8 cellular contexts compared by ENCODE assay signal in genomic region chrX:67543818-67544217, GRCh38. TPM values are rescaled to one million over a fixed set of nuclear protein-coding genes. Genes with fewer than 3 reads are reported as not detected.
DNase-seq lines count a peak whose midpoint lies in the region; ATAC-seq, FAIRE-seq and TF ChIP-seq lines count a peak whose summit lies in the region.

Gene AR (plus strand): TSS chrX:67544021. CDS start chrX:67545147, 1,126 bp downstream.

- peak within 1 kb of the TSS; percentile 48 for H2AFZ ChIP-seq in endothelial cell of umbilical vein (ENCODE audit: low read depth, low read length)

- peak within 1 kb of the TSS; percentile 44 for H3K9ac ChIP-seq in endothelial cell of umbilical vein (replicated peaks; ENCODE audit: extremely low read depth, insufficient read depth, low read length)

- peak within 1 kb of the TSS; percentile 86 for H3K4me2 ChIP-seq in endothelial cell of umbilical vein (ENCODE audit: insufficient read depth, low read length)

- TF ChIP-seq POLR2A in endothelial cell of umbilical vein (IDR thresholded peaks at IDR 0.05; ENCODE audit: low read depth, low read length): no peak

- H3K27me3 Mint-ChIP-seq in activated CD8-positive, alpha-beta T cell treated with anti-CD3 and anti-CD28 coated beads for 36 hours: peaks cover 26% of the 10 kb centered on the region

- ATAC-seq in aorta (ENCODE audit: low FRiP score): peak; percentile 83
- ATAC-seq in activated CD8-positive, alpha-beta T cell treated with anti-CD3 and anti-CD28 coated beads for 36 hours: no peak

- DNase-seq in A172 (ENCODE audit: low spot score): peak; percentile 57
- DNase-seq in LHCN-M2 (ENCODE audit: low read depth): peak; percentile 81
- peak; percentile 72 for DNase-seq in endothelial cell of umbilical vein (ENCODE audit: low read depth, low spot score)
- peak; percentile 84 to 90 for DNase-seq in aorta
- DNase-seq in NCI-H2227 (lab: John Stamatoyannopoulos, UW; ENCODE audit: unreplicated experiment): no peak
- DNase-seq in activated CD8-positive, alpha-beta T cell treated with anti-CD3 and anti-CD28 coated beads for 36 hours: no peak
- no peak for DNase-seq in occipital lobe (lab: John Stamatoyannopoulos, UW)

- dilution Hi-C loops in endothelial cell of umbilical vein (cut with MboI; ENCODE audit: extremely low pct_ligation_motif_present, low sequenced_read_pairs): no loop called here

- CTCF ChIA-PET in endothelial cell of umbilical vein (lab: Charles Lee): no interaction called here
- CTCF ChIA-PET in activated CD8-positive, alpha-beta T cell treated with anti-CD3 and anti-CD28 coated beads for 36 hours (lab: Charles Lee): no interaction called here

- peak; percentile 82 for FAIRE-seq in endothelial cell of umbilical vein (lab: Jason Lieb, UNC)

- H3K9me3 ChIP-seq in endothelial cell of umbilical vein (replicated peaks; ENCODE audit: control insufficient read depth, insufficient read depth, low read length) (no peaks in the 10 kb centered on the region), mesodermal cell (ENCODE audit: control insufficient read depth, low read length) (no peaks in the 10 kb centered on the region), aorta (ENCODE audit: control insufficient read depth, low read length) (no peaks in the 10 kb centered on the region)

- WGBS in mesodermal cell (ENCODE audit: insufficient coverage in 2 of 2), 2 experiments: 0% methylated on average over 16 of the region's 30 CpGs; no CpG with 5 or more reads in 1 of the 2 experiments
- WGBS in aorta, 2 donors: 0 to 33% methylated on average over 29 to 30 of the region's 30 CpGs

- no peak within 1 kb of the TSS for H3K27ac Mint-ChIP-seq in activated CD8-positive, alpha-beta T cell treated with anti-CD3 and anti-CD28 coated beads for 36 hours

- peaks cover 13% of the 10 kb centered on the region for H3K4me1 ChIP-seq in endothelial cell of umbilical vein (ENCODE audit: control insufficient read depth, extremely low read depth, insufficient read depth, low read length)
- no peaks in the 10 kb centered on the region for H3K4me1 ChIP-seq in mesodermal cell (ENCODE audit: control insufficient read depth, insufficient read depth, low read length, poor library complexity, severe bottlenecking)
- H3K4me1 ChIP-seq in aorta (ENCODE audit: control insufficient read depth in 1 of 2, insufficient read depth in 2 of 2, low read length in 2 of 2): no peaks in the 10 kb centered on the region

- H3K4me1 Mint-ChIP-seq in activated CD8-positive, alpha-beta T cell treated with anti-CD3 and anti-CD28 coated beads for 36 hours (ENCODE audit: low read depth): peaks cover 5% of the 10 kb centered on the region

- no peaks in the 10 kb centered on the region for H3K9me3 Mint-ChIP-seq in activated CD8-positive, alpha-beta T cell treated with anti-CD3 and anti-CD28 coated beads for 36 hours

- POLR2A ChIA-PET in endothelial cell of umbilical vein (lab: Charles Lee): interaction anchor here (0.6 kb wide), 1 partner anchor 182 kb away, joined by 3 read pairs; no protein-coding TSS in a partner anchor
- POLR2A ChIA-PET in activated CD8-positive, alpha-beta T cell treated with anti-CD3 and anti-CD28 coated beads for 36 hours (lab: Charles Lee): no interaction called here

- no peaks in the 10 kb centered on the region for H3K36me3 Mint-ChIP-seq in activated CD8-positive, alpha-beta T cell treated with anti-CD3 and anti-CD28 coated beads for 36 hours (ENCODE audit: low read depth)

- no peak for TF ChIP-seq CTCF in endothelial cell of umbilical vein (IDR thresholded peaks at IDR 0.05; ENCODE audit: extremely low read depth in 1 of 2, insufficient read depth in 1 of 2, low read depth in 1 of 2, low read length in 2 of 2)
- no peak for TF ChIP-seq CTCF in activated CD8-positive, alpha-beta T cell treated with anti-CD3 and anti-CD28 coated beads for 36 hours (IDR thresholded peaks at IDR 0.05)

- H3K4me3 ChIP-seq in endothelial cell of umbilical vein (replicated peaks in 1 of 3; ENCODE audit: insufficient read depth in 1 of 3, low read depth in 1 of 3, low read length in 3 of 3) (peak within 1 kb of the TSS; percentile 26 to 72 (median 61)), mesodermal cell (ENCODE audit: extremely low read depth, insufficient read depth, low read length, poor library complexity, severe bottlenecking) (peak within 1 kb of the TSS; percentile 42), aorta (ENCODE audit: low read length in 2 of 2) (peak within 1 kb of the TSS; percentile 52 to 68)

- no TSS peak for BruUV-seq in endothelial cell of umbilical vein (replicated peaks; lab: Mats Ljungman, UMichigan)

- intact Hi-C loops in endothelial cell of umbilical vein (cut with micrococcal nuclease): loop anchor here (2.0 to 10.0 kb wide), 2 partner anchors 71 to 471 kb away; no protein-coding TSS in a partner anchor
- intact Hi-C loops in aorta (cut with DNase I): loop anchor here in 1 of 2 donors (5.0 to 10.0 kb wide), 2 partner anchors 181 to 238 kb away; no protein-coding TSS in a partner anchor
- intact Hi-C loops in activated CD8-positive, alpha-beta T cell treated with anti-CD3 and anti-CD28 coated beads for 36 hours (cut with micrococcal nuclease): no loop called here

- H4K20me1 ChIP-seq in endothelial cell of umbilical vein (replicated peaks; ENCODE audit: control insufficient read depth, extremely low read depth, insufficient read depth, low read length): no peaks in the 10 kb centered on the region

- no peak within 1 kb of the TSS for H3K4me3 Mint-ChIP-seq in activated CD8-positive, alpha-beta T cell treated with anti-CD3 and anti-CD28 coated beads for 36 hours

- H3K36me3 ChIP-seq in endothelial cell of umbilical vein (ENCODE audit: control insufficient read depth in 2 of 2, extremely low read depth in 1 of 2, insufficient read depth in 2 of 2, low read length in 2 of 2) (no peaks in the 10 kb centered on the region), mesodermal cell (ENCODE audit: control insufficient read depth, insufficient read depth, low read length) (no peaks in the 10 kb centered on the region), aorta (ENCODE audit: control insufficient read depth in 1 of 2, insufficient read depth in 2 of 2, low read length in 1 of 2) (no peaks in the 10 kb centered on the region)

- H3K27ac ChIP-seq in endothelial cell of umbilical vein (ENCODE audit: insufficient read depth, low read depth, low read length): no peak within 1 kb of the TSS
- peak within 1 kb of the TSS; percentile 53 for H3K27ac ChIP-seq in mesodermal cell (ENCODE audit: low read depth, low read length, severe bottlenecking)
- peak within 1 kb of the TSS in 1 of 2 donors; percentile 65 for H3K27ac ChIP-seq in aorta (ENCODE audit: low read depth in 1 of 2, low read length in 2 of 2)

- peaks cover 1% of the 10 kb centered on the region for H3K79me2 ChIP-seq in endothelial cell of umbilical vein (ENCODE audit: control insufficient read depth, insufficient read depth, low read length)

- H3K27me3 ChIP-seq in endothelial cell of umbilical vein (ENCODE audit: control insufficient read depth in 2 of 2, insufficient read depth in 2 of 2, low read length in 2 of 2) (no peaks in the 10 kb centered on the region), aorta (ENCODE audit: control insufficient read depth in 1 of 2, insufficient read depth in 2 of 2, low read length in 1 of 2) (no peaks in the 10 kb centered on the region)

- H3K9me1 ChIP-seq in endothelial cell of umbilical vein (replicated peaks; ENCODE audit: control insufficient read depth, extremely low read depth, insufficient read depth, low read length): no peaks in the 10 kb centered on the region

TF ChIP-seq in endothelial cell of umbilical vein, 7 proteins besides CTCF, POLR2A, EP300 and RAD21:
- no peak for TF ChIP-seq MYC (IDR thresholded peaks at IDR 0.05; ENCODE audit: low read depth, low read length)
- no peak for TF ChIP-seq POLR2AphosphoS5 (IDR thresholded peaks at IDR 0.05; ENCODE audit: insufficient read depth, low read depth, low read length)
- TF ChIP-seq, protein P1, sequence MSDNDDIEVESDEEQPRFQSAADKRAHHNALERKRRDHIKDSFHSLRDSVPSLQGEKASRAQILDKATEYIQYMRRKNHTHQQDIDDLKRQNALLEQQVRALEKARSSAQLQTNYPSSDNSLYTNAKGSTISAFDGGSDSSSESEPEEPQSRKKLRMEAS (IDR thresholded peaks at IDR 0.05; ENCODE audit: insufficient read depth, insufficient read length): no peak
- no peak for TF ChIP-seq FOS (IDR thresholded peaks at IDR 0.05; ENCODE audit: borderline replicate concordance, insufficient read depth, low read length)
- no peak for TF ChIP-seq JUN (IDR thresholded peaks at IDR 0.05; ENCODE audit: borderline replicate concordance, insufficient read depth, insufficient read length, low read depth)
- no peak for TF ChIP-seq GATA2 (IDR thresholded peaks at IDR 0.05; ENCODE audit: insufficient read depth, insufficient read length, low read depth, low read length)
- no peak for TF ChIP-seq EZH2 (IDR thresholded peaks at IDR 0.05; ENCODE audit: borderline replicate concordance, low read depth, low read length, severe bottlenecking)

RNA-seq across cellular contexts. Expression of gene AR, which starts in this region (rescaled TPM):
- total RNA-seq in A172 (2014; rRNA removed; shearing (Covaris generic)): 3.6 and 3.7 TPM in 2 replicates
- total RNA-seq in LHCN-M2 (2014; rRNA removed): 16.0 and 18.2 TPM in 2 replicates
- polyA plus RNA-seq in LHCN-M2 (2012): 8.2 TPM
- total RNA-seq in endothelial cell of umbilical vein: 10.9 and 16.0 TPM in 2 replicates
- 8.3 and 9.3 TPM in 2 replicates for polyA plus RNA-seq in endothelial cell of umbilical vein
- polyA plus RNA-seq in endothelial cell of umbilical vein (2011; cell fraction: cytosol; rRNA removed): 4.5 and 4.8 TPM in 2 replicates
- polyA plus RNA-seq in endothelial cell of umbilical vein (2011; cell fraction: nucleus; rRNA removed): 15.6 and 16.0 TPM in 2 replicates
- 8.1 and 9.1 TPM in 2 replicates for polyA plus RNA-seq in endothelial cell of umbilical vein (2012)
- polyA minus RNA-seq in endothelial cell of umbilical vein: 36.4 and 43.0 TPM in 2 replicates
- not detected for polyA minus RNA-seq in endothelial cell of umbilical vein (2011; cell fraction: cytosol; rRNA and poly(A)+ RNA removed)
- 36.0 and 44.5 TPM in 2 replicates for polyA minus RNA-seq in endothelial cell of umbilical vein (2011; cell fraction: nucleus; rRNA and poly(A)+ RNA removed)
- polyA plus RNA-seq in mesodermal cell (2013, experiment 1 of 2): 3.6 TPM
- 2.2 TPM for polyA plus RNA-seq in mesodermal cell (2013, experiment 2 of 2)
- 10 to 100 TPM; 12.8 to 17.9 TPM for total RNA-seq in aorta
- polyA plus RNA-seq in aorta: 1 to 10 TPM; 1.6 to 5.0 TPM
- total RNA-seq in activated CD8-positive, alpha-beta T cell treated with anti-CD3 and anti-CD28 coated beads for 36 hours: not detected
- total RNA-seq in occipital lobe: 0.62 TPM

Comparison
In these comparisons a context has a peak if more than half of its experiments do, and no peak if none do; other contexts are left out.
1. DNase-seq: peak in A172 (single experiment), LHCN-M2 (single experiment), endothelial cell of umbilical vein (single experiment) and aorta (2 of 2); none in NCI-H2227 (single experiment), activated CD8-positive, alpha-beta T cell treated with anti-CD3 and anti-CD28 coated beads for 36 hours (single experiment) and occipital lobe (single experiment).
2. Peak in every context shown above with its lines, with median percentiles within 50 percentile points of each other: H3K4me3 ChIP-seq.